ENCODE assay signal across 15 cellular contexts in genomic region chr15:31433101-31433500, GRCh38.
DNase-seq lines count a peak whose midpoint lies in the region; ATAC-seq, FAIRE-seq and TF ChIP-seq lines count a peak whose summit lies in the region.
"Had no signal": no experiment of that assay in that cellular context is flagged by ENCODE, and none has a peak within 500 bp of the region (broad histone marks: within the 10 kb centered on the region; RNA-seq: fewer than 3 reads in every experiment).

No MANE protein-coding gene starts in this region.

- H3K4me3 Mint-ChIP-seq in MCF 10A (ENCODE audit: unreplicated experiment) (no peak overlapping the region), T-cell (no peak overlapping the region)

- peaks cover 16% of the 10 kb centered on the region for H3K4me1 ChIP-seq in mammary epithelial cell (ENCODE audit: insufficient read depth, low read length)
- H3K4me1 ChIP-seq in keratinocyte (ENCODE audit: control insufficient read depth, extremely low read depth, insufficient read depth, low read length): peaks cover 33% of the 10 kb centered on the region
- peaks cover 0 to 43% (median 20%) of the 10 kb centered on the region in 12 donors for H3K4me1 ChIP-seq in heart left ventricle

- H3K9me1 ChIP-seq in keratinocyte (ENCODE audit: control insufficient read depth, extremely low read depth, insufficient read depth, low read length): no peaks in the 10 kb centered on the region

- H3K9me3 Mint-ChIP-seq in MCF 10A (ENCODE audit: unreplicated experiment): no peaks in the 10 kb centered on the region
- H3K9me3 Mint-ChIP-seq in T-cell: no peaks in the 10 kb centered on the region

- H3K27ac Mint-ChIP-seq in MCF 10A (ENCODE audit: low read depth, unreplicated experiment) (no peak overlapping the region), T-cell (peak overlapping the region; percentile 98)

- H3K36me3 ChIP-seq in mammary epithelial cell (ENCODE audit: insufficient read depth, low read length) (no peaks in the 10 kb centered on the region), keratinocyte (ENCODE audit: control insufficient read depth in 2 of 2, extremely low read depth in 1 of 2, insufficient read depth in 2 of 2, low read length in 2 of 2) (no peaks in the 10 kb centered on the region), heart left ventricle (no peaks in the 10 kb centered on the region)
- H3K36me3 ChIP-seq: ascending aorta, HAP-1 had no signal

- H3K9me3 ChIP-seq in mammary epithelial cell (replicated peaks; ENCODE audit: insufficient read depth, low read length): no peaks in the 10 kb centered on the region
- no peaks in the 10 kb centered on the region for H3K9me3 ChIP-seq in keratinocyte (ENCODE audit: control insufficient read depth, low read depth, low read length)
- H3K9me3 ChIP-seq in heart left ventricle: no peaks in the 10 kb centered on the region
- H3K9me3 ChIP-seq: ascending aorta, HAP-1 had no signal

- CTCF ChIA-PET in mammary epithelial cell (lab: Charles Lee; ENCODE audit: low non-redundant PET): no interaction called here
- CTCF ChIA-PET in MCF 10A (lab: Yijun Ruan, JAX): interaction anchor here (0.6 to 9.0 kb wide), 5 partner anchors 8 to 67 kb away, joined by 3 to 116 read pairs (median 4); no protein-coding TSS in a partner anchor
- CTCF ChIA-PET in T-cell (lab: Charles Lee): interaction anchor here (0.6 to 1.2 kb wide), 3 partner anchors 42 to 89 kb away, joined by 3 to 8 read pairs (median 3); no protein-coding TSS in a partner anchor

- in situ Hi-C loops in mammary epithelial cell (cut with MboI; ENCODE audit: low sequenced_read_pairs in 2 of 2): no loop called here

- no peak for TF ChIP-seq CTCF in mammary epithelial cell (conservative IDR thresholded peaks at IDR 0.05 in 1 of 2, IDR thresholded peaks at IDR 0.05 in 1 of 2; ENCODE audit: extremely low read depth in 1 of 2, insufficient read depth in 1 of 2, low read depth in 1 of 2, low read length in 2 of 2)
- TF ChIP-seq CTCF in MCF 10A (IDR thresholded peaks at IDR 0.05; ENCODE audit: unreplicated experiment): no peak
- TF ChIP-seq CTCF in keratinocyte (optimal IDR thresholded peaks at IDR 0.05 in 1 of 3, IDR thresholded peaks at IDR 0.05 in 1 of 3, conservative IDR thresholded peaks at IDR 0.05 in 1 of 3; ENCODE audit: extremely low read depth in 1 of 3, insufficient read depth in 2 of 3, low read length in 3 of 3): no peak
- TF ChIP-seq CTCF in heart left ventricle (IDR thresholded peaks at IDR 0.05): no peak

- H3K27ac ChIP-seq in mammary epithelial cell (ENCODE audit: insufficient read depth, low read depth, low read length): no peak overlapping the region
- peak overlapping the region; percentile 88 for H3K27ac ChIP-seq in keratinocyte (ENCODE audit: control insufficient read depth, insufficient read depth, low read length)
- H3K27ac ChIP-seq in heart left ventricle: no peak overlapping the region
- H3K27ac ChIP-seq: ascending aorta, epithelial cell of prostate had no signal

- no peaks in the 10 kb centered on the region for H3K36me3 Mint-ChIP-seq in MCF 10A (ENCODE audit: insufficient read depth, unreplicated experiment)
- no peaks in the 10 kb centered on the region for H3K36me3 Mint-ChIP-seq in T-cell

- no peak for TF ChIP-seq POLR2A in heart left ventricle (IDR thresholded peaks at IDR 0.05)

- H3K4me1 Mint-ChIP-seq in MCF 10A (ENCODE audit: insufficient read depth, unreplicated experiment) (peaks cover 15% of the 10 kb centered on the region), T-cell (peaks cover 65 to 70% (median 67%) of the 10 kb centered on the region in 3 donors)

- no peak overlapping the region for H3K9ac ChIP-seq in mammary epithelial cell (ENCODE audit: insufficient read depth, low read length)
- H3K9ac ChIP-seq in keratinocyte (ENCODE audit: control insufficient read depth, extremely low read depth, insufficient read depth, low read length): peak overlapping the region; percentile 85

- no TSS peak for BruUV-seq in mammary epithelial cell (replicated peaks; lab: Mats Ljungman, UMichigan)
- BruUV-seq in MCF 10A (replicated peaks; lab: Mats Ljungman, UMichigan): no TSS peak

- H3K27me3 Mint-ChIP-seq in MCF 10A (ENCODE audit: insufficient read depth, unreplicated experiment): no peaks in the 10 kb centered on the region
- H3K27me3 Mint-ChIP-seq in T-cell: no peaks in the 10 kb centered on the region

- no peaks in the 10 kb centered on the region for H4K20me1 ChIP-seq in mammary epithelial cell (ENCODE audit: insufficient read depth, low read length)
- H4K20me1 ChIP-seq in keratinocyte (ENCODE audit: control insufficient read depth, extremely low read depth, insufficient read depth, low read length): no peaks in the 10 kb centered on the region

- H3K79me2 ChIP-seq in mammary epithelial cell (ENCODE audit: insufficient read depth, low read length) (no peaks in the 10 kb centered on the region), keratinocyte (ENCODE audit: control insufficient read depth, insufficient read depth, low read length) (no peaks in the 10 kb centered on the region)

- POLR2A ChIA-PET in MCF 10A (lab: Yijun Ruan, JAX) (no interaction called here), T-cell (lab: Charles Lee) (interaction anchor here in 1 of 2 donors (0.6 kb wide), 1 partner anchor 92 kb away, joined by 7 read pairs; no protein-coding TSS in a partner anchor)

- H2AFZ ChIP-seq in mammary epithelial cell (ENCODE audit: low read depth, low read length): peak overlapping the region; percentile 4
- H2AFZ ChIP-seq in keratinocyte (ENCODE audit: control insufficient read depth, low read length): no peak overlapping the region

- ATAC-seq in T-cell (replicated peaks in 1 of 4): no peak
- ATAC-seq in heart left ventricle: no peak
- ATAC-seq in GM19035 (IDR thresholded peaks at IDR 0.05; ENCODE audit: unreplicated experiment): no peak
- no peak for ATAC-seq in GM19463 (IDR thresholded peaks at IDR 0.05; ENCODE audit: unreplicated experiment)

- H3K27me3 ChIP-seq in mammary epithelial cell (ENCODE audit: insufficient read depth, low read length) (no peaks in the 10 kb centered on the region), keratinocyte (ENCODE audit: control insufficient read depth, extremely low read depth, insufficient read depth, low read length) (no peaks in the 10 kb centered on the region), heart left ventricle (no peaks in the 10 kb centered on the region)
- H3K27me3 ChIP-seq: ascending aorta had no signal

- WGBS in mammary epithelial cell (ENCODE audit: low coverage, missing lambda C conversion rate): 33% methylated on average over 2 of the region's 4 CpGs
- WGBS in heart left ventricle, 4 donors: 88 to 96% (median 90%) methylated on average over 4 of the region's 4 CpGs

- H3K4me2 ChIP-seq in mammary epithelial cell (ENCODE audit: insufficient read depth, low read depth, low read length) (no peak overlapping the region), keratinocyte (ENCODE audit: control insufficient read depth, extremely low read depth, insufficient read depth, low read depth, low read length) (no peak overlapping the region)

- FAIRE-seq in keratinocyte (lab: Jason Lieb, UNC): no peak
- FAIRE-seq: colon had no signal

- dilution Hi-C loops in mammary epithelial cell (cut with HindIII; ENCODE audit: low sequenced_read_pairs): no loop called here
- dilution Hi-C loops in keratinocyte (cut with MboI; ENCODE audit: extremely low pct_ligation_motif_present, low sequenced_read_pairs): no loop called here

- no peak for DNase-seq in mammary epithelial cell
- DNase-seq in MCF 10A (ENCODE audit: unreplicated experiment): no peak
- no peak for DNase-seq in T-cell
- DNase-seq in keratinocyte (ENCODE audit: low read depth, low spot score): no peak
- DNase-seq in heart left ventricle: no peak
- no peak for DNase-seq in HK-2 (ENCODE audit: unreplicated experiment)
- DNase-seq: activated CD4-positive, alpha-beta T cell treated with anti-CD3 and anti-CD28 coated beads, Interleukin-2, amount 50 U/mL, for 48 hours; NCI-H187 treated with DMSO at 0.1 percent for 48 hours; NCI-H446 had no signal

- intact Hi-C loops in mammary epithelial cell (cut with micrococcal nuclease) (no loop called here), MCF 10A (cut with micrococcal nuclease) (no loop called here), heart left ventricle (cut with DNase I) (loop anchor here in 2 of 10 donors (10.0 kb wide), 2 partner anchors 68 to 218 kb away; no protein-coding TSS in a partner anchor)

- H3K4me3 ChIP-seq in mammary epithelial cell (replicated peaks in 1 of 3; ENCODE audit: insufficient read depth in 1 of 3, low read depth in 2 of 3, low read length in 3 of 3) (no peak overlapping the region), keratinocyte (ENCODE audit: control insufficient read depth in 2 of 3, extremely low read depth in 1 of 3, insufficient read depth in 2 of 3, low read depth in 1 of 3, low read length in 3 of 3) (no peak overlapping the region), heart left ventricle (no peak overlapping the region)
- H3K4me3 ChIP-seq: ascending aorta, HAP-1 had no signal
